ENCODE assay signal across 21 cellular contexts in genomic region chr5:61582887-61583286, GRCh38.
"Had no signal": no experiment of that assay in that cellular context is flagged by ENCODE, and none has a peak within 500 bp of the region (broad histone marks: within the 10 kb centered on the region; RNA-seq: fewer than 3 reads in every experiment).

No MANE protein-coding gene starts in this region.

- H3K4me3 ChIP-seq: breast epithelium, K562, SJCRH30 had no signal

- ATAC-seq: activated CD4-positive, CD25-positive, alpha-beta regulatory T cell treated with anti-CD3 and anti-CD28 coated beads, Interleukin-2, amount 50 U/mL, for 24 hours; activated CD8-positive, alpha-beta T cell treated with anti-CD3 and anti-CD28 coated beads for 36 hours; K562; Right ventricle myocardium inferior had no signal

- H3K36me3 ChIP-seq: breast epithelium, SJCRH30 had no signal

- H3K4me1 Mint-ChIP-seq: activated naive CD4-positive, alpha-beta T cell treated with anti-CD3 and anti-CD28 coated beads, Interleukin-2, amount 50 U/mL, for 24 hours had no signal

- H3K4me3 Mint-ChIP-seq: activated CD8-positive, alpha-beta T cell treated with anti-CD3 and anti-CD28 coated beads for 36 hours; activated naive CD4-positive, alpha-beta T cell treated with anti-CD3 and anti-CD28 coated beads, Interleukin-2, amount 50 U/mL, for 24 hours; T-helper 1 cell treated with Interleukin-12 subunit alpha and Interleukin-12 subunit beta and Interleukin-4 antibody, amounts not matched to agents 30 μg/mL and 1 μg/mL, for 36 hours had no signal

- DNase-seq: activated CD4-positive, alpha-beta T cell treated with anti-CD3 and anti-CD28 coated beads for 4 hours; activated CD8-positive, alpha-beta memory T cell treated with anti-CD3 and anti-CD28 coated beads, Interleukin-2, amount 50 U/mL, for 4 hours; activated CD8-positive, alpha-beta T cell treated with anti-CD3 and anti-CD28 coated beads for 36 hours; activated naive CD4-positive, alpha-beta T cell; aorta; Karpas-422; NCI-H1048; NCI-H146; NCI-H187 treated with DMSO at 0.1 percent for 48 hours; NCI-H2081 treated with DMSO at 0.1 percent for 48 hours; NCI-H446; NCI-H524; NCI-H748 treated with DMSO at 0.1 percent for 48 hours; RPMI8226; SJCRH30 had no signal

- H3K9me3 Mint-ChIP-seq: activated CD8-positive, alpha-beta T cell treated with anti-CD3 and anti-CD28 coated beads for 36 hours; activated naive CD4-positive, alpha-beta T cell treated with anti-CD3 and anti-CD28 coated beads, Interleukin-2, amount 50 U/mL, for 24 hours; T-helper 1 cell treated with Interleukin-12 subunit alpha and Interleukin-12 subunit beta and Interleukin-4 antibody, amounts not matched to agents 30 μg/mL and 1 μg/mL, for 36 hours had no signal

- H3K36me3 Mint-ChIP-seq: activated naive CD4-positive, alpha-beta T cell treated with anti-CD3 and anti-CD28 coated beads, Interleukin-2, amount 50 U/mL, for 24 hours had no signal

- H3K27ac Mint-ChIP-seq: activated CD8-positive, alpha-beta T cell treated with anti-CD3 and anti-CD28 coated beads for 36 hours; activated naive CD4-positive, alpha-beta T cell treated with anti-CD3 and anti-CD28 coated beads, Interleukin-2, amount 50 U/mL, for 24 hours; T-helper 1 cell treated with Interleukin-12 subunit alpha and Interleukin-12 subunit beta and Interleukin-4 antibody, amounts not matched to agents 30 μg/mL and 1 μg/mL, for 36 hours had no signal

- H3K27me3 ChIP-seq: breast epithelium, SJCRH30 had no signal

- H3K4me1 ChIP-seq: breast epithelium, SJCRH30 had no signal

- H3K27me3 Mint-ChIP-seq: activated naive CD4-positive, alpha-beta T cell treated with anti-CD3 and anti-CD28 coated beads, Interleukin-2, amount 50 U/mL, for 24 hours had no signal

- H3K27ac ChIP-seq: breast epithelium, SJCRH30 had no signal

- H3K9me3 ChIP-seq: breast epithelium, SJCRH30 had no signal
